In genomic region chr1:216757110-216757509, GRCh38 we compare ENCODE assay signal across 33 cellular contexts. TPM values are rescaled to one million over a fixed set of nuclear protein-coding genes. Genes with fewer than 3 reads are reported as not detected.
"Had no signal": no experiment of that assay in that cellular context is flagged by ENCODE, and none has a peak within 500 bp of the region (broad histone marks: within the 10 kb centered on the region; RNA-seq: fewer than 3 reads in every experiment).

No MANE protein-coding gene starts in this region.

- H2AFZ ChIP-seq: neural progenitor cell, parathyroid adenoma had no signal

- H3K27me3 Mint-ChIP-seq: naive thymus-derived CD8-positive, alpha-beta T cell; natural killer cell treated with Interleukin-12 subunit alpha and Interleukin-12 subunit beta and Interleukin-15 and Interleukin-18, amount 100 ng/mL, for 72 hours; progenitor cell of endocrine pancreas; stimulated activated memory B cell treated with anti-CD40 and anti-IgM and Interleukin-4, amounts not matched to agents 10 μg/mL and 1 μg/mL and 100 μg/mL, for 72 hours; stimulated activated naive CD8-positive, alpha-beta T cell treated with anti-CD3 and anti-CD28 coated beads, Interleukin-15, amount 100 ng/mL, for 72 hours; type B pancreatic cell had no signal

- H3K79me2 ChIP-seq: parathyroid adenoma had no signal

- H3K36me3 Mint-ChIP-seq: naive thymus-derived CD8-positive, alpha-beta T cell; natural killer cell treated with Interleukin-12 subunit alpha and Interleukin-12 subunit beta and Interleukin-15 and Interleukin-18, amount 100 ng/mL, for 72 hours; neural progenitor cell; stimulated activated memory B cell treated with anti-CD40 and anti-IgM and Interleukin-4, amounts not matched to agents 10 μg/mL and 1 μg/mL and 100 μg/mL, for 72 hours; type B pancreatic cell had no signal

- H3K9me3 ChIP-seq: ovary, psoas muscle, right lobe of liver, sigmoid colon, spleen, suprapubic skin, testis, tibial artery, transverse colon, upper lobe of right lung, uterus had no signal

- H3K27ac Mint-ChIP-seq: naive thymus-derived CD8-positive, alpha-beta T cell; natural killer cell treated with Interleukin-12 subunit alpha and Interleukin-12 subunit beta and Interleukin-15 and Interleukin-18, amount 100 ng/mL, for 72 hours; nephron progenitor cell; neural progenitor cell; progenitor cell of endocrine pancreas; stimulated activated memory B cell treated with anti-CD40 and anti-IgM and Interleukin-4, amounts not matched to agents 10 μg/mL and 1 μg/mL and 100 μg/mL, for 72 hours; stimulated activated naive CD8-positive, alpha-beta T cell treated with anti-CD3 and anti-CD28 coated beads, Interleukin-15, amount 100 ng/mL, for 72 hours; type B pancreatic cell had no signal

- H3K27me3 ChIP-seq: neural progenitor cell, ovary, right lobe of liver, sigmoid colon, spleen, suprapubic skin, testis, tibial artery, transverse colon, upper lobe of right lung, uterus had no signal

- H3K9ac ChIP-seq: neural progenitor cell, parathyroid adenoma had no signal

- H3K4me1 Mint-ChIP-seq: naive thymus-derived CD8-positive, alpha-beta T cell; stimulated activated memory B cell treated with anti-CD40 and anti-IgM and Interleukin-4, amounts not matched to agents 10 μg/mL and 1 μg/mL and 100 μg/mL, for 72 hours; stimulated activated naive CD8-positive, alpha-beta T cell treated with anti-CD3 and anti-CD28 coated beads, Interleukin-15, amount 100 ng/mL, for 72 hours had no signal

- H3K9me3 Mint-ChIP-seq: nephron progenitor cell; neural progenitor cell; stimulated activated memory B cell treated with anti-CD40 and anti-IgM and Interleukin-4, amounts not matched to agents 10 μg/mL and 1 μg/mL and 100 μg/mL, for 72 hours; stimulated activated naive CD8-positive, alpha-beta T cell treated with anti-CD3 and anti-CD28 coated beads, Interleukin-15, amount 100 ng/mL, for 72 hours; type B pancreatic cell had no signal

- H3K36me3 ChIP-seq: neural progenitor cell, ovary, right lobe of liver, sigmoid colon, spleen, suprapubic skin, tibial artery, transverse colon, upper lobe of right lung, uterus had no signal

- DNase-seq: naive thymus-derived CD8-positive, alpha-beta T cell; nephron progenitor cell; occipital lobe; ovary; posterior cingulate gyrus; psoas muscle; right cardiac atrium; right lobe of liver; sigmoid colon; spleen; stimulated activated CD4-positive, alpha-beta T cell treated with anti-CD3 and anti-CD28 coated beads, Interleukin-12 subunit alpha, Interleukin-12 subunit beta, amount 100 ng/mL, for 4 hours; stimulated activated CD4-positive, alpha-beta T cell treated with anti-CD3 and anti-CD28 coated beads, Interleukin-1b, Interleukin-23, amount 100 ng/mL, for 48 hours; stimulated activated CD4-positive, alpha-beta T cell treated with anti-CD3 and anti-CD28 coated beads, Interleukin-4, amount 100 ng/mL, for 1 hour; stimulated activated CD4-positive, alpha-beta T cell treated with anti-CD3 and anti-CD28 coated beads, Interleukin-4, amount 100 ng/mL, for 4 hours; stimulated activated CD8-positive, alpha-beta memory T cell treated with anti-CD3 and anti-CD28 coated beads, Interleukin-4, amount 100 ng/mL, for 48 hours; stimulated activated naive CD4-positive, alpha-beta T cell; stimulated activated naive CD8-positive, alpha-beta T cell treated with anti-CD3 and anti-CD28 coated beads, Interleukin-15, amount 100 ng/mL, for 72 hours; stimulated activated naive CD8-positive, alpha-beta T cell treated with anti-CD3 and anti-CD28 coated beads, Interleukin-15, Interleukin-2, amounts not matched to agents 100 U/mL and 50 U/mL, for 24 hours; substantia nigra; testis; tibial artery; transverse colon; upper lobe of right lung; uterus had no signal

- ATAC-seq: naive thymus-derived CD8-positive, alpha-beta T cell; natural killer cell treated with Interleukin-12 subunit alpha and Interleukin-12 subunit beta and Interleukin-15 and Interleukin-18, amount 100 ng/mL, for 72 hours; psoas muscle; right cardiac atrium; right lobe of liver; stimulated activated memory B cell treated with anti-CD40 and anti-IgM and Interleukin-4, amounts not matched to agents 10 μg/mL and 1 μg/mL and 100 μg/mL, for 72 hours; stimulated activated naive CD8-positive, alpha-beta T cell treated with anti-CD3 and anti-CD28 coated beads, Interleukin-15, amount 100 ng/mL, for 72 hours; stimulated activated naive CD8-positive, alpha-beta T cell treated with anti-CD3 and anti-CD28 coated beads, Interleukin-15, Interleukin-2, amounts not matched to agents 100 U/mL and 50 U/mL, for 24 hours; upper lobe of right lung had no signal

- H3K4me1 ChIP-seq: psoas muscle, right lobe of liver, sigmoid colon, spleen, suprapubic skin, testis, tibial artery, transverse colon, upper lobe of right lung, uterus had no signal

- H3K4me3 ChIP-seq: neural progenitor cell, ovary, psoas muscle, right lobe of liver, sigmoid colon, smooth muscle cell, spleen, suprapubic skin, testis, tibial artery, transverse colon, upper lobe of right lung, uterus had no signal

- H3K4me3 Mint-ChIP-seq: naive thymus-derived CD8-positive, alpha-beta T cell; natural killer cell treated with Interleukin-12 subunit alpha and Interleukin-12 subunit beta and Interleukin-15 and Interleukin-18, amount 100 ng/mL, for 72 hours; nephron progenitor cell; neural progenitor cell; stimulated activated memory B cell treated with anti-CD40 and anti-IgM and Interleukin-4, amounts not matched to agents 10 μg/mL and 1 μg/mL and 100 μg/mL, for 72 hours; stimulated activated naive CD8-positive, alpha-beta T cell treated with anti-CD3 and anti-CD28 coated beads, Interleukin-15, amount 100 ng/mL, for 72 hours; type B pancreatic cell had no signal

- H3K27ac ChIP-seq: neural progenitor cell, ovary, parathyroid adenoma, psoas muscle, right lobe of liver, sigmoid colon, spleen, suprapubic skin, testis, tibial artery, transverse colon, upper lobe of right lung, uterus had no signal

- H3K4me2 ChIP-seq: neural progenitor cell, smooth muscle cell had no signal

RNA-seq across cellular contexts. Expression of gene ESRRG, which starts 33.9 kb away (rescaled TPM):
- total RNA-seq: naive thymus-derived CD8-positive, alpha-beta T cell; natural killer cell treated with Interleukin-12 subunit alpha and Interleukin-12 subunit beta and Interleukin-15 and Interleukin-18, amount 100 ng/mL, for 72 hours; osteoblast; smooth muscle cell had no signal
- polyA plus RNA-seq: naive thymus-derived CD8-positive, alpha-beta T cell had no signal
